13 cellular contexts compared by ENCODE assay signal in the genomic region with DNA sequence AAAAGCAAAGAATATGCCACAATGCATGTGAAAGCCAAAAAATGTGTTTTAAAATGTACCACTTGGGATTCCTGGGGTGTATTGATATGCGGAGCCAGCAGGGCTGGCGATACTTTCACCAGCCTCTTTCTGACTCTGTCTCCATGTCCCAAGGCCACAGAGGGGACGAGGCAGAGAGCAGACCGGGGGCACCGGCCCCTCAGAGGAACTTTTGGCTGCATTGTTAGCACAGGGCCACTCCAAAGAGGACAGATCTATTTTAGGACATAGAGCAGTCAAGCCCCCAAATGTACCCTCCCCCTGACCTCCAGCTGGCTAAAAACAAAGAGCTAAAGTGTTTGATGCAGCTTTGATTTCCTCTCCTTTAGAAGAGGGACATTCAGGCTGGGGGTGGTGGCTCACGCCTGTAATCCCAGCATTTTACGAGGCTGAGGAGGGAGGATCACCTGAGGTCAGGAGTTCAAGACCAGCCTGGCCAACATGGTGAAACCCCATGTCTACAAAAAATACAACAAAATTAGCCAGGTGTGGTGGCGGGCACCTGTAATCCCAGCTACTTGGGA. TPM values are rescaled to one million over a fixed set of nuclear protein-coding genes. Genes with fewer than 3 reads are reported as not detected.
A peak's percentile ranks its signal among the peaks of the same experiment; 100 is the strongest.
DNase-seq lines count a peak whose midpoint lies in the region; ATAC-seq, FAIRE-seq and TF ChIP-seq lines count a peak whose summit lies in the region.
"Had no signal": no experiment of that assay in that cellular context is flagged by ENCODE, and none has a peak within 500 bp of the region (broad histone marks: within the 10 kb centered on the region; RNA-seq: fewer than 3 reads in every experiment).

No MANE protein-coding gene starts in this region.

- ATAC-seq in thoracic aorta (ENCODE audit: insufficient number of reproducible peaks, low FRiP score, low read depth) (no peak), GM21723 (IDR thresholded peaks at IDR 0.05; ENCODE audit: unreplicated experiment) (no peak)
- ATAC-seq in effector memory CD8-positive, alpha-beta T cell (replicated peaks), result no peak
- ATAC-seq: PC-3 had no signal

- H3K9me3 ChIP-seq in fibroblast of lung (ENCODE audit: control insufficient read depth, insufficient read depth, low read depth, low read length) (no peaks in the 10 kb centered on the region), muscle layer of colon (ENCODE audit: low read length) (no peaks in the 10 kb centered on the region), thoracic aorta (no peaks in the 10 kb centered on the region)
- H3K9me3 ChIP-seq: MG63 had no signal

- H3K27me3 ChIP-seq in fibroblast of lung (ENCODE audit: control insufficient read depth, insufficient read depth, low read length), result no peaks in the 10 kb centered on the region
- no peaks in the 10 kb centered on the region for H3K27me3 ChIP-seq in muscle layer of colon (ENCODE audit: control insufficient read depth in 1 of 2, insufficient read depth in 2 of 2, low read length in 2 of 2)
- no peaks in the 10 kb centered on the region for H3K27me3 ChIP-seq in thoracic aorta (replicated peaks; ENCODE audit: insufficient read depth)
- H3K27me3 ChIP-seq: MG63 had no signal

- FAIRE-seq in HTR-8/SVneo (lab: Jason Lieb, UNC), result no peak

- TF ChIP-seq CTCF in RWPE1 (conservative IDR thresholded peaks at IDR 0.05; ENCODE audit: low read depth) (no peak), fibroblast of lung (conservative IDR thresholded peaks at IDR 0.05 in 1 of 2, IDR thresholded peaks at IDR 0.05 in 1 of 2; ENCODE audit: low read depth in 1 of 2, low read length in 2 of 2) (no peak), thoracic aorta (IDR thresholded peaks at IDR 0.05) (no peak)

- H3K79me2 ChIP-seq in fibroblast of lung (ENCODE audit: control insufficient read depth, insufficient read depth, low read length), result no peaks in the 10 kb centered on the region

- H3K4me1 ChIP-seq in fibroblast of lung (ENCODE audit: control insufficient read depth, extremely low read depth, insufficient read depth, low read length), result peaks cover 15% of the 10 kb centered on the region
- H3K4me1 ChIP-seq in muscle layer of colon (ENCODE audit: insufficient read depth, low read length), result peaks cover 24% of the 10 kb centered on the region
- peaks cover 0 to 17% of the 10 kb centered on the region in 2 donors for H3K4me1 ChIP-seq in thoracic aorta (ENCODE audit: control insufficient read depth in 1 of 2, low read depth in 2 of 2)

- no peak for DNase-seq in RWPE1 (ENCODE audit: low spot score)
- no peak for DNase-seq in fibroblast of lung (ENCODE audit: low read depth in 2 of 2)
- DNase-seq in thoracic aorta (ENCODE audit: low spot score), result no peak
- no peak for DNase-seq in HTR-8/SVneo (ENCODE audit: insufficient read length, low spot score)
- DNase-seq in effector memory CD8-positive, alpha-beta T cell, result no peak
- DNase-seq in D341Med (ENCODE audit: low spot score), result no peak
- DNase-seq: activated naive CD4-positive, alpha-beta T cell treated with anti-CD3 and anti-CD28 coated beads, Interleukin-2, amount 10 ng/mL, durations not matched to agents 7 days and 5 days; CD4-positive, CD25-positive, alpha-beta regulatory T cell; NCI-H2227 treated with DMSO at 0.1 percent for 48 hours; PC-3 had no signal

- H3K4me2 ChIP-seq in fibroblast of lung (ENCODE audit: extremely low read depth, insufficient read depth, low read length), result peak overlapping the region; percentile 6

- no peak overlapping the region for H3K9ac ChIP-seq in fibroblast of lung (ENCODE audit: insufficient read depth, low read length)
- peak overlapping the region; percentile 2 for H3K9ac ChIP-seq in muscle layer of colon (ENCODE audit: low read length)

- no peaks in the 10 kb centered on the region for H3K36me3 Mint-ChIP-seq in effector memory CD8-positive, alpha-beta T cell (ENCODE audit: insufficient read depth)

- H3K4me3 ChIP-seq in fibroblast of lung (replicated peaks in 1 of 4; ENCODE audit: control extremely low read depth in 1 of 4, insufficient read depth in 1 of 4, low read depth in 3 of 4, low read length in 4 of 4), result peak overlapping the region in 1 of 4 experiments; percentile 25
- H3K4me3 ChIP-seq in muscle layer of colon (ENCODE audit: low read depth in 1 of 2, low read length in 2 of 2), result peak overlapping the region in 1 of 2 donors; percentile 16
- no peak overlapping the region for H3K4me3 ChIP-seq in thoracic aorta
- H3K4me3 ChIP-seq: MG63 had no signal

- H3K9me3 Mint-ChIP-seq in effector memory CD8-positive, alpha-beta T cell, result no peaks in the 10 kb centered on the region
- H3K9me3 Mint-ChIP-seq: activated naive CD4-positive, alpha-beta T cell treated with anti-CD3 and anti-CD28 coated beads, Interleukin-2, amount 10 ng/mL, durations not matched to agents 7 days and 5 days; CD4-positive, CD25-positive, alpha-beta regulatory T cell had no signal

- no peak overlapping the region for H3K27ac Mint-ChIP-seq in effector memory CD8-positive, alpha-beta T cell

- peak overlapping the region; percentile 20; the same call in 1 of the 2 replicates for H3K27ac ChIP-seq in RWPE1
- peak overlapping the region; percentile 79 for H3K27ac ChIP-seq in fibroblast of lung (ENCODE audit: insufficient read depth, low read length)
- H3K27ac ChIP-seq in muscle layer of colon (ENCODE audit: low read depth, low read length), result peak overlapping the region; percentile 84
- H3K27ac ChIP-seq in thoracic aorta, result peak overlapping the region; percentile 28 to 41

- H2AFZ ChIP-seq in fibroblast of lung (ENCODE audit: low read length), result no peak overlapping the region

- no peaks in the 10 kb centered on the region for H4K20me1 ChIP-seq in fibroblast of lung (ENCODE audit: control insufficient read depth, extremely low read depth, insufficient read depth, low read length)

- no peaks in the 10 kb centered on the region for H3K27me3 Mint-ChIP-seq in effector memory CD8-positive, alpha-beta T cell
- H3K27me3 Mint-ChIP-seq: activated naive CD4-positive, alpha-beta T cell treated with anti-CD3 and anti-CD28 coated beads, Interleukin-2, amount 10 ng/mL, durations not matched to agents 7 days and 5 days; CD4-positive, CD25-positive, alpha-beta regulatory T cell had no signal

- H3K4me1 Mint-ChIP-seq in effector memory CD8-positive, alpha-beta T cell (ENCODE audit: low read depth in 2 of 2), result no peaks in the 10 kb centered on the region

- H3K36me3 ChIP-seq in fibroblast of lung (ENCODE audit: control insufficient read depth, insufficient read depth, low read length), result no peaks in the 10 kb centered on the region
- H3K36me3 ChIP-seq in muscle layer of colon (ENCODE audit: insufficient read depth, low read length), result peaks cover 45% of the 10 kb centered on the region
- peaks cover 10% of the 10 kb centered on the region for H3K36me3 ChIP-seq in thoracic aorta
- H3K36me3 ChIP-seq: MG63 had no signal

- CTCF ChIA-PET in RWPE1 (lab: Yijun Ruan, JAX), result no interaction called here

- POLR2A ChIA-PET in RWPE1 (lab: Yijun Ruan, JAX; ENCODE audit: low non-redundant PET), result no interaction called here

- H3K4me3 Mint-ChIP-seq in effector memory CD8-positive, alpha-beta T cell, result no peak overlapping the region
- H3K4me3 Mint-ChIP-seq: activated naive CD4-positive, alpha-beta T cell treated with anti-CD3 and anti-CD28 coated beads, Interleukin-2, amount 10 ng/mL, durations not matched to agents 7 days and 5 days; CD4-positive, CD25-positive, alpha-beta regulatory T cell had no signal

RNA-seq across cellular contexts. Expression of a gene that starts 25.6 kb away (rescaled TPM):
- 31.5 and 32.6 TPM in 2 replicates for total RNA-seq in fibroblast of lung
- 10.7 and 11.9 TPM in 2 replicates for polyA plus RNA-seq in fibroblast of lung
- 8.1 and 8.7 TPM in 2 replicates for polyA plus RNA-seq in fibroblast of lung (2012)
- polyA minus RNA-seq in fibroblast of lung (ENCODE audit: low replicate concordance), result 5.2 and 5.3 TPM in 2 replicates
- 10 to 100 TPM in 1 of 2 donors, 1 to 10 TPM in 1; 9.3 to 17.6 TPM for total RNA-seq in thoracic aorta

RNA-seq across cellular contexts. Expression of a gene that starts 29.3 kb away (rescaled TPM):
- 37.5 and 44.6 TPM in 2 replicates for total RNA-seq in fibroblast of lung
- 11.9 and 12.3 TPM in 2 replicates for polyA plus RNA-seq in fibroblast of lung
- 11.5 and 14.6 TPM in 2 replicates for polyA plus RNA-seq in fibroblast of lung (2012)
- polyA minus RNA-seq in fibroblast of lung (ENCODE audit: low replicate concordance), result 6.3 and 7.0 TPM in 2 replicates
- total RNA-seq in thoracic aorta, result 10 to 100 TPM; 22.2 to 39.5 TPM

RNA-seq across cellular contexts. Expression of a gene that starts 51.2 kb away (rescaled TPM):
- 59.1 and 62.1 TPM in 2 replicates for total RNA-seq in fibroblast of lung
- 141 and 186 TPM in 2 replicates for polyA plus RNA-seq in fibroblast of lung
- polyA plus RNA-seq in fibroblast of lung (2012), result 98.3 and 135 TPM in 2 replicates
- polyA minus RNA-seq in fibroblast of lung (ENCODE audit: low replicate concordance), result 33.7 and 76.0 TPM in 2 replicates
- total RNA-seq in thoracic aorta, result 10 to 100 TPM; 56.3 to 97.3 TPM

Comparison
In these comparisons a context has a peak if more than half of its experiments do, and no peak if none do; other contexts are left out.
1. H3K27ac ChIP-seq: peak in every context shown above with its lines; median percentile 84 in muscle layer of colon; 79 in fibroblast of lung; 34 in thoracic aorta; 20 in RWPE1.